In genomic region chr1:239947789-239948188, GRCh38 we compare ENCODE assay signal across 16 cellular contexts.
"Had no signal": no experiment of that assay in that cellular context is flagged by ENCODE, and none has a peak within 500 bp of the region (broad histone marks: within the 10 kb centered on the region; RNA-seq: fewer than 3 reads in every experiment).

No MANE protein-coding gene starts in this region.

- DNase-seq: activated CD4-positive, alpha-beta T cell treated with anti-CD3 and anti-CD28 coated beads, Interleukin-2, amount 50 U/mL, for 48 hours; activated CD4-positive, CD25-positive, alpha-beta regulatory T cell treated with anti-CD3 and anti-CD28 coated beads, Interleukin-2, amount 50 U/mL, for 72 hours; activated naive CD4-positive, alpha-beta T cell treated with anti-CD3 and anti-CD28 coated beads, Interleukin-2, amount 10 ng/mL, durations not matched to agents 7 days and 5 days; central memory CD4-positive, alpha-beta T cell; cortex of kidney; effector CD8-positive, alpha-beta T cell; foreskin melanocyte; immature natural killer cell; posterior cingulate gyrus; stimulated activated CD4-positive, alpha-beta T cell treated with anti-CD3 and anti-CD28 coated beads, Interleukin-4, amount 100 ng/mL, for 4 hours; stimulated activated CD8-positive, alpha-beta memory T cell treated with anti-CD3 and anti-CD28 coated beads, Interleukin-4, amount 100 ng/mL, for 48 hours; stimulated activated naive CD4-positive, alpha-beta T cell treated with Interleukin-2 at 50 U/mL for 16 hours; upper lobe of left lung had no signal

- H3K36me3 ChIP-seq: right atrium auricular region, upper lobe of left lung had no signal

- H3K9me3 ChIP-seq: right atrium auricular region, upper lobe of left lung had no signal

- ATAC-seq: natural killer cell treated with Interleukin-12 subunit alpha and Interleukin-12 subunit beta and Interleukin-15 and Interleukin-18, amount 100 ng/mL, for 72 hours had no signal

- H3K4me1 ChIP-seq: right atrium auricular region, upper lobe of left lung had no signal

- H3K27me3 ChIP-seq: right atrium auricular region, upper lobe of left lung had no signal

- H3K27ac ChIP-seq: right atrium auricular region, skin epidermis, upper lobe of left lung had no signal

- H3K4me3 ChIP-seq: right atrium auricular region, skin epidermis, upper lobe of left lung had no signal
